12 cellular contexts compared by ENCODE assay signal in the genomic region with DNA sequence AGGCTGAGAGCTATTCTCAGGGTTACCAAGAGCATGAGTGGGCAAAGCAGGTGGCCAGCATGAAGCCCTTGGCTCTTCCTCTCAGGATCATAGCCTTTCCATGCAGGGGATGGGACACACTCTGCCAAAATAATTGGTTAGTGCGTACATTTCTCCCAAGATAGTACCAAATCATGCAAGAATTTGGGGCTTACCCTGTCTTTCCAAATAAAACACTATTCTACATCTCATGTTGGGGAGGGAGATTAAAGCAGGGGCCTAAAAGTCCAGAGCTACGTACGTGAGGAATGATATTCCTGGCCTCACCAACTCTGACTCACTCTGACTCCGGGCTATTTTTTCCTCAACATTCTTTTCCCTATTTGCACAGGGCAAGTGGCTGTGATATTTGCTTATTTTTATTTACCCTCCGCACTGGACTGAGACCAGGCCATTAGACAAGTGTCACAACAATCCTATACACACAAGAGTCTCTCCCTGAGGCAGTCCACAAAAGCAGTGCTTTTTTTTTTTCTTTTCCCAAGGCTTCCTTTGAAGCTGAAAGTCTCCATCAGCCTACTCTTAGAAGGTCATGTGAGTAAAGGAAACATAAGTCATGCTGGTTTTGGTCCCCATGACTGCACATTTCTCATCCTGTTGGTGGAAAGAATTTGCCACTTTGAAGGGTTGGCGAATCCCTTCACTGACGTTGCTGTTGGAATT. TPM values are rescaled to one million over a fixed set of nuclear protein-coding genes. Genes with fewer than 3 reads are reported as not detected.
DNase-seq lines count a peak whose midpoint lies in the region; ATAC-seq, FAIRE-seq and TF ChIP-seq lines count a peak whose summit lies in the region.
"Had no signal": no experiment of that assay in that cellular context is flagged by ENCODE, and none has a peak within 500 bp of the region (broad histone marks: within the 10 kb centered on the region; RNA-seq: fewer than 3 reads in every experiment).

No MANE protein-coding gene starts in this region.

- TF ChIP-seq RAD21 in SK-N-SH (IDR thresholded peaks at IDR 0.05; ENCODE audit: low read length) (no peak), liver (IDR thresholded peaks at IDR 0.05) (peak in 1 of 2 donors; percentile 7)

- no peaks in the 10 kb centered on the region for H3K27me3 ChIP-seq in SK-N-SH (ENCODE audit: insufficient read depth)
- no peaks in the 10 kb centered on the region for H3K27me3 ChIP-seq in liver (ENCODE audit: control insufficient read depth in 4 of 4, insufficient read depth in 4 of 4, low read length in 3 of 4)
- H3K27me3 ChIP-seq in CD4-positive, alpha-beta memory T cell (ENCODE audit: insufficient read depth, low read length) = no peaks in the 10 kb centered on the region
- H3K27me3 ChIP-seq: upper lobe of left lung had no signal

- no peaks in the 10 kb centered on the region for H3K9me3 Mint-ChIP-seq in chondrocyte (ENCODE audit: low read depth)
- no peaks in the 10 kb centered on the region for H3K9me3 Mint-ChIP-seq in CD4-positive, alpha-beta memory T cell
- H3K9me3 Mint-ChIP-seq: endodermal cell had no signal

- no peak for FAIRE-seq in urothelium cell line (lab: Jason Lieb, UNC)

- H3K27ac ChIP-seq in SK-N-SH (ENCODE audit: low read depth in 2 of 2, low read length in 1 of 2) (no peak overlapping the region), liver (ENCODE audit: low read depth in 1 of 2, low read length in 2 of 2) (no peak overlapping the region)
- H3K27ac ChIP-seq in CD4-positive, alpha-beta memory T cell (ENCODE audit: low read depth, low read length) = no peak overlapping the region

- H3K9me2 ChIP-seq in SK-N-SH = no peaks in the 10 kb centered on the region

- POLR2A ChIA-PET in SK-N-SH (lab: Yijun Ruan, JAX) = no interaction called here
- POLR2A ChIA-PET in CD4-positive, alpha-beta memory T cell (lab: Charles Lee; ENCODE audit: partially characterized antibody) = no interaction called here

- H3K27me3 Mint-ChIP-seq in chondrocyte (ENCODE audit: low read depth) = peaks cover 9% of the 10 kb centered on the region
- peaks cover 6 to 8% of the 10 kb centered on the region in 2 donors for H3K27me3 Mint-ChIP-seq in CD4-positive, alpha-beta memory T cell

- H3F3A ChIP-seq in SK-N-SH (replicated peaks; ENCODE audit: insufficient read depth) = no peaks in the 10 kb centered on the region

- CTCF ChIA-PET in SK-N-SH (lab: Yijun Ruan, JAX) = no interaction called here
- CTCF ChIA-PET in CD4-positive, alpha-beta memory T cell (lab: Charles Lee; ENCODE audit: partially characterized antibody) = no interaction called here

- peaks cover 11% of the 10 kb centered on the region for H3K4me1 Mint-ChIP-seq in chondrocyte (ENCODE audit: low read depth)
- no peaks in the 10 kb centered on the region for H3K4me1 Mint-ChIP-seq in CD4-positive, alpha-beta memory T cell

- no peaks in the 10 kb centered on the region for H3K79me2 ChIP-seq in SK-N-SH (ENCODE audit: insufficient read depth)

- H3K4me3 Mint-ChIP-seq in chondrocyte (ENCODE audit: unreplicated experiment) = no peak overlapping the region
- no peak overlapping the region for H3K4me3 Mint-ChIP-seq in CD4-positive, alpha-beta memory T cell
- H3K4me3 Mint-ChIP-seq: endodermal cell had no signal

- DNase-seq in SK-N-SH (no peak), chondrocyte (ENCODE audit: low spot score) (no peak), urothelium cell line (ENCODE audit: low spot score) (peak; percentile 33), LoVo (ENCODE audit: low spot score) (no peak)
- no peak for DNase-seq in CD4-positive, alpha-beta memory T cell
- DNase-seq: endodermal cell, KG1, upper lobe of left lung had no signal

- intact Hi-C loops in CD4-positive, alpha-beta memory T cell (cut with micrococcal nuclease) = no loop called here

- WGBS in SK-N-SH (ENCODE audit: low lambda C conversion rate) = 3% methylated on average over 7 of the region's 7 CpGs
- 61% methylated on average over 7 of the region's 7 CpGs for WGBS in liver

- no peaks in the 10 kb centered on the region for H3K9me3 ChIP-seq in SK-N-SH
- H3K9me3 ChIP-seq in liver (ENCODE audit: control insufficient read depth in 4 of 4, low read length in 3 of 4) = no peaks in the 10 kb centered on the region
- no peaks in the 10 kb centered on the region for H3K9me3 ChIP-seq in CD4-positive, alpha-beta memory T cell (ENCODE audit: control insufficient read depth in 1 of 2, low read length in 2 of 2)
- H3K9me3 ChIP-seq: upper lobe of left lung had no signal

- H3K9ac ChIP-seq in SK-N-SH (no peak overlapping the region), liver (ENCODE audit: low read depth in 1 of 2, low read length in 2 of 2) (no peak overlapping the region)

- H3K4me3 ChIP-seq in SK-N-SH (ENCODE audit: low read depth in 2 of 2, low read length in 1 of 2) (no peak overlapping the region), liver (ENCODE audit: low read depth in 1 of 3, low read length in 3 of 3) (no peak overlapping the region)
- no peak overlapping the region for H3K4me3 ChIP-seq in CD4-positive, alpha-beta memory T cell (ENCODE audit: low read length in 2 of 2)
- H3K4me3 ChIP-seq: upper lobe of left lung had no signal

- TF ChIP-seq EP300 in SK-N-SH (IDR thresholded peaks at IDR 0.05; ENCODE audit: borderline replicate concordance in 1 of 2, low read depth in 1 of 2, low read length in 1 of 2) = no peak

- TF ChIP-seq CTCF in SK-N-SH (IDR thresholded peaks at IDR 0.05) (no peak), chondrocyte (IDR thresholded peaks at IDR 0.05) (no peak), liver (IDR thresholded peaks at IDR 0.05; ENCODE audit: low read depth, low read length, missing input control) (no peak)

- no peaks in the 10 kb centered on the region for H3K36me3 Mint-ChIP-seq in chondrocyte (ENCODE audit: low read depth)
- H3K36me3 Mint-ChIP-seq in CD4-positive, alpha-beta memory T cell = no peaks in the 10 kb centered on the region

- H3K4me1 ChIP-seq in SK-N-SH (ENCODE audit: control insufficient read depth in 1 of 2, insufficient read depth in 2 of 2, low read depth in 1 of 2, low read length in 1 of 2) = no peaks in the 10 kb centered on the region
- H3K4me1 ChIP-seq in liver (ENCODE audit: control insufficient read depth in 4 of 4, insufficient read depth in 4 of 4, low read length in 3 of 4) = peaks cover 0 to 3% (median 0%) of the 10 kb centered on the region in 4 donors
- no peaks in the 10 kb centered on the region for H3K4me1 ChIP-seq in CD4-positive, alpha-beta memory T cell (ENCODE audit: insufficient read depth, low read length)

- peak overlapping the region; percentile 41; the same call in 1 of the 2 replicates for H3K4me2 ChIP-seq in SK-N-SH

- no peak for ATAC-seq in SK-N-SH treated with all-trans-retinoic acid at 6 μM for 48 hours
- ATAC-seq in HG03571 (IDR thresholded peaks at IDR 0.05; ENCODE audit: unreplicated experiment) = no peak

- no peaks in the 10 kb centered on the region for H4K20me1 ChIP-seq in SK-N-SH (ENCODE audit: insufficient read depth)

- no peaks in the 10 kb centered on the region for H3K36me3 ChIP-seq in SK-N-SH (replicated peaks in 1 of 2; ENCODE audit: control insufficient read depth in 1 of 2, insufficient read depth in 2 of 2, low read length in 1 of 2)
- H3K36me3 ChIP-seq in liver (ENCODE audit: control insufficient read depth in 4 of 4, insufficient read depth in 3 of 4, low read depth in 1 of 4, low read length in 3 of 4) = no peaks in the 10 kb centered on the region
- no peaks in the 10 kb centered on the region for H3K36me3 ChIP-seq in CD4-positive, alpha-beta memory T cell (ENCODE audit: insufficient read depth, low read length)
- H3K36me3 ChIP-seq: upper lobe of left lung had no signal

- H3K27ac Mint-ChIP-seq in chondrocyte (ENCODE audit: unreplicated experiment) = peak overlapping the region; percentile 73
- H3K27ac Mint-ChIP-seq in CD4-positive, alpha-beta memory T cell = no peak overlapping the region
- H3K27ac Mint-ChIP-seq: endodermal cell had no signal

- no peak overlapping the region for H2AFZ ChIP-seq in SK-N-SH (ENCODE audit: low read depth)

TF ChIP-seq in SK-N-SH, 30 proteins besides CTCF, POLR2A, EP300 and RAD21 (continues in another document):
- TF ChIP-seq, protein P1, sequence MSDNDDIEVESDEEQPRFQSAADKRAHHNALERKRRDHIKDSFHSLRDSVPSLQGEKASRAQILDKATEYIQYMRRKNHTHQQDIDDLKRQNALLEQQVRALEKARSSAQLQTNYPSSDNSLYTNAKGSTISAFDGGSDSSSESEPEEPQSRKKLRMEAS (IDR thresholded peaks at IDR 0.05; ENCODE audit: low read depth) = no peak
- no peak for TF ChIP-seq JUND (IDR thresholded peaks at IDR 0.05)
- no peak for TF ChIP-seq RFX5 (IDR thresholded peaks at IDR 0.05; ENCODE audit: low read length)
- no peak for TF ChIP-seq SMC3 (IDR thresholded peaks at IDR 0.05; ENCODE audit: low read depth, low read length)
- no peak for TF ChIP-seq RXRA (IDR thresholded peaks at IDR 0.05; ENCODE audit: borderline replicate concordance, low read depth)

TF ChIP-seq in SK-N-SH treated with all-trans-retinoic acid at 6 μM for 48 hours, 23 proteins besides CTCF, POLR2A, EP300 and RAD21 (continues in another document):
- TF ChIP-seq ZNF8 (CRISPR knock-in tag; IDR thresholded peaks at IDR 0.05) (no peak), SNAI2 (CRISPR knock-in tag; IDR thresholded peaks at IDR 0.05) (no peak)

TF ChIP-seq in liver, 16 proteins besides CTCF, POLR2A, EP300 and RAD21 (continues in another document):
- TF ChIP-seq FOXA2 (IDR thresholded peaks at IDR 0.05) (no peak), FOXA1 (IDR thresholded peaks at IDR 0.05) (no peak)
- TF ChIP-seq, protein P1 (IDR thresholded peaks at IDR 0.05) = no peak

RNA-seq across cellular contexts. Expression of a gene that starts 40.1 kb away (rescaled TPM):
- polyA plus RNA-seq in SK-N-SH (2012; rRNA removed) (not detected in 2 replicates), liver (not detected)
- polyA plus RNA-seq in SK-N-SH (2012; cell fraction: cytosol; rRNA removed) = not detected in 2 replicates
- not detected in 2 replicates for polyA plus RNA-seq in SK-N-SH (2012; cell fraction: nucleus; rRNA removed)
- total RNA-seq in chondrocyte (not detected in 3 replicates), liver (under 1 TPM in 1 of 2 donors, not detected in 1; 0.17 TPM)
- total RNA-seq in CD4-positive, alpha-beta memory T cell = not detected
- not detected for polyA plus RNA-seq in CD4-positive, alpha-beta memory T cell
- total RNA-seq: A673, endodermal cell, upper lobe of left lung had no signal
